ENCODE assay signal across 20 cellular contexts in genomic region chr16:86893513-86893912, GRCh38.
DNase-seq lines count a peak whose midpoint lies in the region; ATAC-seq, FAIRE-seq and TF ChIP-seq lines count a peak whose summit lies in the region.
"Had no signal": no experiment of that assay in that cellular context is flagged by ENCODE, and none has a peak within 500 bp of the region (broad histone marks: within the 10 kb centered on the region; RNA-seq: fewer than 3 reads in every experiment).

No MANE protein-coding gene starts in this region.

- H3K4me2 ChIP-seq in GM23338 (no peak overlapping the region), H1 (ENCODE audit: insufficient read depth in 1 of 2, low read depth in 2 of 2, low read length in 2 of 2) (no peak overlapping the region)

- H3K27me3 ChIP-seq in GM23338 (ENCODE audit: insufficient read depth) (no peaks in the 10 kb centered on the region), H1 (replicated peaks in 1 of 4; ENCODE audit: control insufficient read depth in 3 of 4, extremely low read depth in 1 of 4, insufficient read depth in 3 of 4, low read length in 3 of 4) (no peaks in the 10 kb centered on the region; a peak in 1 of 7 replicates)

- TF ChIP-seq RAD21 in H1 (IDR thresholded peaks at IDR 0.05 in 1 of 2, conservative IDR thresholded peaks at IDR 0.05 in 1 of 2; ENCODE audit: low read depth in 2 of 2, low read length in 2 of 2): no peak

- H3K4me1 ChIP-seq in GM23338 (ENCODE audit: insufficient read depth): no peaks in the 10 kb centered on the region
- peaks cover 0 to 5% (median 0%) of the 10 kb centered on the region in 4 experiments; a peak in 1 of 7 replicates for H3K4me1 ChIP-seq in H1 (replicated peaks in 1 of 4; ENCODE audit: control insufficient read depth in 3 of 4, insufficient read depth in 4 of 4, low read length in 3 of 4)
- H3K4me1 ChIP-seq in mucosa of descending colon (ENCODE audit: low read depth): no peaks in the 10 kb centered on the region
- H3K4me1 ChIP-seq: HAP-1 had no signal

- no peak overlapping the region for H2BK15ac ChIP-seq in H1 (ENCODE audit: low read length)

- no peak overlapping the region for H2BK20ac ChIP-seq in H1 (ENCODE audit: low read length)

- no peak overlapping the region for H3K18ac ChIP-seq in H1 (ENCODE audit: extremely low read depth, low read length)

- H4K8ac ChIP-seq in H1 (ENCODE audit: extremely low read depth, insufficient read depth, low read length): no peak overlapping the region

- no peak overlapping the region for H3K4ac ChIP-seq in H1 (replicated peaks; ENCODE audit: insufficient read length, low read depth, low read length)

- H2BK12ac ChIP-seq in H1 (ENCODE audit: low read depth, low read length): no peak overlapping the region

- H4K5ac ChIP-seq in H1 (ENCODE audit: insufficient read length, low read depth, low read length): no peak overlapping the region

- H2BK120ac ChIP-seq in H1 (replicated peaks; ENCODE audit: low read depth, low read length): no peak overlapping the region

- DNase-seq in COLO668 (lab: John Stamatoyannopoulos, UW; ENCODE audit: unreplicated experiment) (peak; percentile 58), GM23338 (ENCODE audit: low spot score) (no peak), H1 (ENCODE audit: low read depth in 1 of 2, low spot score in 2 of 2) (no peak), mucosa of descending colon (no peak)
- no peak for DNase-seq in activated CD8-positive, alpha-beta memory T cell treated with anti-CD3 and anti-CD28 coated beads, Interleukin-2, amount 50 U/mL, for 4 hours
- no peak for DNase-seq in activated T-cell treated with anti-CD3 and anti-CD28 coated beads, Interleukin-2, amount 50 U/mL, for 24 hours
- DNase-seq: ACHN; AML-193; CD4-positive, alpha-beta T cell; DMS153; DMS79; GF-D8; IMR-90 had no signal

- no peak overlapping the region for H3K4me3 Mint-ChIP-seq in GM23338
- no peak overlapping the region for H3K4me3 Mint-ChIP-seq in activated T-cell treated with anti-CD3 and anti-CD28 coated beads, Interleukin-2, amount 50 U/mL, for 24 hours
- H3K4me3 Mint-ChIP-seq: CD4-positive, alpha-beta T cell had no signal

- H4K20me1 ChIP-seq in GM23338 (replicated peaks; ENCODE audit: insufficient read depth) (no peaks in the 10 kb centered on the region), H1 (replicated peaks in 1 of 2; ENCODE audit: control insufficient read depth in 1 of 2, insufficient read depth in 2 of 2, low read length in 2 of 2) (no peaks in the 10 kb centered on the region)

- TF ChIP-seq CTCF in GM23338 (conservative IDR thresholded peaks at IDR 0.05; ENCODE audit: low read depth in 2 of 2) (no peak), H1 (IDR thresholded peaks at IDR 0.05; ENCODE audit: control extremely low read depth in 1 of 3, insufficient read depth in 1 of 3, low read depth in 1 of 3, low read length in 3 of 3) (no peak), mucosa of descending colon (IDR thresholded peaks at IDR 0.05) (no peak)

- H3K9me3 Mint-ChIP-seq in GM23338: no peaks in the 10 kb centered on the region
- no peaks in the 10 kb centered on the region for H3K9me3 Mint-ChIP-seq in activated T-cell treated with anti-CD3 and anti-CD28 coated beads, Interleukin-2, amount 50 U/mL, for 24 hours
- H3K9me3 Mint-ChIP-seq: CD4-positive, alpha-beta T cell had no signal

- H3K27ac ChIP-seq in GM23338 (ENCODE audit: low read depth) (no peak overlapping the region), H1 (ENCODE audit: low read depth, low read length) (no peak overlapping the region)
- H3K27ac ChIP-seq: C4-2B had no signal

- no peak overlapping the region for H2BK5ac ChIP-seq in H1 (ENCODE audit: low read depth, low read length)

- CTCF ChIA-PET in H1 (lab: Charles Lee; ENCODE audit: partially characterized antibody): interaction anchor here (0.7 to 1.4 kb wide), 2 partner anchors 10 to 169 kb away, joined by 4 to 6 read pairs; no protein-coding TSS in a partner anchor

- no peak overlapping the region for H4K91ac ChIP-seq in H1 (replicated peaks; ENCODE audit: insufficient read length, low read length)

- H3K79me1 ChIP-seq in H1 (ENCODE audit: low read depth, low read length): no peaks in the 10 kb centered on the region; the same call in 1 of the 2 replicates

- no peak overlapping the region for H3K4me3 ChIP-seq in GM23338
- H3K4me3 ChIP-seq in H1 (ENCODE audit: extremely low read depth in 1 of 4, insufficient read depth in 2 of 4, low read depth in 3 of 4, low read length in 4 of 4): no peak overlapping the region
- H3K4me3 ChIP-seq in mucosa of descending colon: no peak overlapping the region
- H3K4me3 ChIP-seq: HAP-1, K562 had no signal

- H3K27me3 Mint-ChIP-seq in GM23338 (ENCODE audit: insufficient read depth, low read depth, poor library complexity): no peaks in the 10 kb centered on the region
- H3K27me3 Mint-ChIP-seq in activated T-cell treated with anti-CD3 and anti-CD28 coated beads, Interleukin-2, amount 50 U/mL, for 24 hours: peaks cover 12% of the 10 kb centered on the region
- H3K27me3 Mint-ChIP-seq: CD4-positive, alpha-beta T cell had no signal

- 92% methylated on average over 9 of the region's 9 CpGs; no CpG with 5 or more reads in 1 of the 2 experiments for WGBS in H1 (ENCODE audit: extremely low coverage in 1 of 2, insufficient coverage in 1 of 2, insufficient read length in 1 of 2, insufficient replicate concordance in 2 of 2, low coverage in 1 of 2, low lambda C conversion rate in 2 of 2, missing lambda C conversion rate in 1 of 2), 2 experiments

- no peak overlapping the region for H3K9ac ChIP-seq in H1 (replicated peaks in 1 of 4; ENCODE audit: extremely low read depth in 1 of 4, low read depth in 3 of 4, low read length in 3 of 4)

- POLR2A ChIA-PET in H1 (lab: Charles Lee; ENCODE audit: partially characterized antibody): no interaction called here

- no peak overlapping the region for H3K14ac ChIP-seq in H1 (ENCODE audit: insufficient read length)

- H3K36me3 Mint-ChIP-seq in GM23338 (ENCODE audit: low read depth): no peaks in the 10 kb centered on the region
- no peaks in the 10 kb centered on the region for H3K36me3 Mint-ChIP-seq in activated T-cell treated with anti-CD3 and anti-CD28 coated beads, Interleukin-2, amount 50 U/mL, for 24 hours (ENCODE audit: low read depth)

- peaks cover 10% of the 10 kb centered on the region; the same call in 1 of the 2 replicates for H3K23me2 ChIP-seq in H1 (ENCODE audit: low read depth, low read length)

- 0 out of 2 replicates have a peak overlapping the region, but pooled peaks have one; percentile 65 for H2AK5ac ChIP-seq in H1 (ENCODE audit: low read depth, low read length)

- H3K9me2 ChIP-seq in GM23338 (ENCODE audit: insufficient read depth): no peaks in the 10 kb centered on the region

- no peak for FAIRE-seq in H1 (lab: Jason Lieb, UNC)
- FAIRE-seq: A204.1, HTR-8/SVneo, K562 had no signal

- TF ChIP-seq POLR2A in H1 (IDR thresholded peaks at IDR 0.05; ENCODE audit: control extremely low read depth in 1 of 2, low read depth in 2 of 2, low read length in 2 of 2): no peak

- H3K79me2 ChIP-seq in GM23338 (replicated peaks; ENCODE audit: insufficient read depth) (no peaks in the 10 kb centered on the region), H1 (ENCODE audit: control insufficient read depth in 1 of 2, insufficient read depth in 2 of 2, low read length in 2 of 2) (no peaks in the 10 kb centered on the region)

- TF ChIP-seq EP300 in H1 (IDR thresholded peaks at IDR 0.05; ENCODE audit: borderline replicate concordance in 1 of 2, low read depth in 2 of 2, low read length in 2 of 2): no peak

- H2AFZ ChIP-seq in GM23338 (no peak overlapping the region), H1 (ENCODE audit: low read length) (no peak overlapping the region)

- peaks cover 16% of the 10 kb centered on the region for H3K4me1 Mint-ChIP-seq in GM23338
- H3K4me1 Mint-ChIP-seq in activated T-cell treated with anti-CD3 and anti-CD28 coated beads, Interleukin-2, amount 50 U/mL, for 24 hours (ENCODE audit: low read depth): no peaks in the 10 kb centered on the region

- no peaks in the 10 kb centered on the region for H3K36me3 ChIP-seq in GM23338 (ENCODE audit: insufficient read depth)
- H3K36me3 ChIP-seq in H1 (ENCODE audit: control insufficient read depth in 2 of 4, insufficient read depth in 4 of 4, low read length in 3 of 4): no peaks in the 10 kb centered on the region
- no peaks in the 10 kb centered on the region for H3K36me3 ChIP-seq in mucosa of descending colon (ENCODE audit: low read depth)
- H3K36me3 ChIP-seq: HAP-1 had no signal

- no peaks in the 10 kb centered on the region for H3F3A ChIP-seq in GM23338 (replicated peaks; ENCODE audit: low read depth)

- H3K56ac ChIP-seq in H1 (replicated peaks; ENCODE audit: insufficient read length, low read depth, low read length): no peak overlapping the region

- intact Hi-C loops in mucosa of descending colon (cut with DNase I, micrococcal nuclease): no loop called here

- no peaks in the 10 kb centered on the region for H3K9me3 ChIP-seq in H1 (ENCODE audit: insufficient read depth in 2 of 2, low read depth in 1 of 2, low read length in 1 of 2)
- no peaks in the 10 kb centered on the region for H3K9me3 ChIP-seq in mucosa of descending colon
- H3K9me3 ChIP-seq: HAP-1 had no signal

- H3K27ac Mint-ChIP-seq in GM23338: no peak overlapping the region
- H3K27ac Mint-ChIP-seq in activated T-cell treated with anti-CD3 and anti-CD28 coated beads, Interleukin-2, amount 50 U/mL, for 24 hours: no peak overlapping the region
- H3K27ac Mint-ChIP-seq: CD4-positive, alpha-beta T cell had no signal

- no peak overlapping the region for H3K23ac ChIP-seq in H1 (ENCODE audit: insufficient read length)

- ATAC-seq in GM23338 (peak; percentile 43; the same call in 1 of the 3 replicates), mucosa of descending colon (peak; percentile 29), HG03280 (IDR thresholded peaks at IDR 0.05; ENCODE audit: unreplicated experiment) (no peak), HG03521 (IDR thresholded peaks at IDR 0.05; ENCODE audit: unreplicated experiment) (no peak)
- ATAC-seq: K562 had no signal

TF ChIP-seq in GM23338, 12 proteins besides CTCF, POLR2A, EP300 and RAD21 (continues in another document):
- TF ChIP-seq ZNF331 (CRISPR knock-in tag; IDR thresholded peaks at IDR 0.05; ENCODE audit: low read depth): no peak

TF ChIP-seq in H1, 55 proteins besides CTCF, POLR2A, EP300 and RAD21 (continues in another document):
- no peak for TF ChIP-seq MAFK (IDR thresholded peaks at IDR 0.05; ENCODE audit: low read depth, low read length)
- TF ChIP-seq CTBP2 (IDR thresholded peaks at IDR 0.05; ENCODE audit: borderline replicate concordance, insufficient read depth, insufficient read length, low read length): no peak
- no peak for TF ChIP-seq E2F6 (IDR thresholded peaks at IDR 0.05)
- no peak for TF ChIP-seq TBP (IDR thresholded peaks at IDR 0.05; ENCODE audit: low read depth, low read length)
- TF ChIP-seq JUND (IDR thresholded peaks at IDR 0.05; ENCODE audit: low read length): no peak
- no peak for TF ChIP-seq EZH2 (IDR thresholded peaks at IDR 0.05; ENCODE audit: low read depth, low read length, severe bottlenecking)
- TF ChIP-seq CHD2 (IDR thresholded peaks at IDR 0.05; ENCODE audit: low read length): no peak

Comparison
In these comparisons a context has a peak if more than half of its experiments do, and no peak if none do; other contexts are left out.
1. ATAC-seq: peak in GM23338 (single experiment) and mucosa of descending colon (single experiment); none in HG03280 (single experiment) and HG03521 (single experiment).